In the genomic region with DNA sequence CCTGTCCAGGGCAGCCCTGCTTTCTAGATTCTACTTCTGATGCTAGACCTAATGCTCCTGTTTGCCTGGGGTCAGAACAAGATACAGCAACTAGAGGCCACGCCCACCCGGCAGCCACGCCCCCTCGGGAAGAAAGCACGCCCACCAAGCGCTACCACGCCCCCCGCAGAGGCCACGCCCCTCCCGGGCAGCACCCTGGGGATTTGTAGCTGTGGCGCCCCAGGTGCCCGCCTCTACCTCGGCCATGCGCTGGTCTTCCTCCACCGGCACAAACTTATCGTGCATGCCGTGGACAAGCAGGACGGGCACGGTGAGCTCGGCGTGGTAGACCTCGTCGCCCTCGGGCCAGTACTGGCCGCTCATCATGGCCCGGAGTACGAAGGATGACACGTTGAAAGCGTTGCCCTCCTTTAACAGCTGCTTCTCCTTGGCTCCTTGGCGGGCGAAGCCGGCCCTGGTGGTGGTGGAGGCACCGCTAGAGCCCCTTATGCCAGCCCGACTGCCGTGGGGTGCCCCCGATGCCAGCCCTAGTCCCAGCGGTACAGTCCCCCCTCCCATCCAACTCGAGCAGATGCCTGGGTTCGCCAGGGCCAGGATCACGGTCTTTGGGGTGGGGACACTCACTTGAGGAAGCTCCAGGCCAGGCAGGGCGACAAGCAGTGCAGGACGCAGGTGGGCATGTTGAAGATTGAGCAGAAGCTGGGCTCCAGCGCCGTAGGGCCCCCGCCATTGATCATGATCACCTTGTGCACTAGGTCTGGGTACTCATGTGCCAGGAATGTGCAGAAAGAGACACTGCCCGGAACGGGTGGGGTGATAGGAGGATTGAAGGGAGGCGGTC, we compare ENCODE assay signal across 9 cellular contexts. TPM values are rescaled to one million over a fixed set of nuclear protein-coding genes. Genes with fewer than 3 reads are reported as not detected.
A peak's percentile ranks its signal among the peaks of the same experiment; 100 is the strongest.
DNase-seq lines count a peak whose midpoint lies in the region; ATAC-seq, FAIRE-seq and TF ChIP-seq lines count a peak whose summit lies in the region.
"Had no signal": no experiment of that assay in that cellular context is flagged by ENCODE, and none has a peak within 500 bp of the region (broad histone marks: within the 10 kb centered on the region; RNA-seq: fewer than 3 reads in every experiment).

No MANE protein-coding gene starts in this region.

- peaks cover 3% of the 10 kb centered on the region for H3K36me3 Mint-ChIP-seq in activated naive CD8-positive, alpha-beta T cell treated with anti-CD3 and anti-CD28 coated beads, Interleukin-2, amount 10 ng/mL, durations not matched to agents 7 days and 5 days

- no peak overlapping the region for H3K27ac ChIP-seq in small intestine (ENCODE audit: low read depth in 1 of 2, low read length in 1 of 2)
- H3K27ac ChIP-seq: KMS-11 had no signal

- DNase-seq in GM12865 (ENCODE audit: low read depth) (peak; percentile 69), OCI-M1 (lab: John Stamatoyannopoulos, UW) (peak; percentile 72), small intestine (no peak)
- peak; percentile 67 for DNase-seq in activated naive CD8-positive, alpha-beta T cell treated with anti-CD3 and anti-CD28 coated beads, Interleukin-2, amount 10 ng/mL, durations not matched to agents 7 days and 5 days
- DNase-seq in stimulated activated CD4-positive, alpha-beta T cell treated with anti-CD3 and anti-CD28 coated beads, Interleukin-12 subunit alpha, Interleukin-12 subunit beta, amount 100 ng/mL, for 4 hours: peak; percentile 48

- no peak for FAIRE-seq in small intestine (lab: Jason Lieb, UNC)

- no peak overlapping the region for H3K4me3 ChIP-seq in GM12865 (ENCODE audit: low read depth, low read length)
- H3K4me3 ChIP-seq in small intestine (ENCODE audit: low read depth in 1 of 2, low read length in 2 of 2): no peak overlapping the region

- H3K36me3 ChIP-seq in small intestine (ENCODE audit: control insufficient read depth in 2 of 2, insufficient read depth in 2 of 2, low read length in 2 of 2): no peaks in the 10 kb centered on the region

- H3K27me3 Mint-ChIP-seq in activated naive CD8-positive, alpha-beta T cell treated with anti-CD3 and anti-CD28 coated beads, Interleukin-2, amount 10 ng/mL, durations not matched to agents 7 days and 5 days: no peaks in the 10 kb centered on the region

- ATAC-seq in activated naive CD8-positive, alpha-beta T cell treated with anti-CD3 and anti-CD28 coated beads, Interleukin-2, amount 10 ng/mL, durations not matched to agents 7 days and 5 days (ENCODE audit: low read depth): no peak
- ATAC-seq in GM18502 (IDR thresholded peaks at IDR 0.05; ENCODE audit: poor library complexity, unreplicated experiment): no peak
- ATAC-seq in GM19023 (IDR thresholded peaks at IDR 0.05; ENCODE audit: unreplicated experiment): no peak
- no peak for ATAC-seq in HG03520 (IDR thresholded peaks at IDR 0.05; ENCODE audit: unreplicated experiment)

- no peaks in the 10 kb centered on the region for H3K9me3 ChIP-seq in small intestine (ENCODE audit: control insufficient read depth, low read depth)

- no peak overlapping the region for H3K27ac Mint-ChIP-seq in activated naive CD8-positive, alpha-beta T cell treated with anti-CD3 and anti-CD28 coated beads, Interleukin-2, amount 10 ng/mL, durations not matched to agents 7 days and 5 days

- no peaks in the 10 kb centered on the region for H3K27me3 ChIP-seq in small intestine (ENCODE audit: control insufficient read depth in 2 of 2, insufficient read depth in 2 of 2, low read length in 2 of 2)

- TF ChIP-seq CTCF in GM12865 (IDR thresholded peaks at IDR 0.05; ENCODE audit: insufficient read depth, low read depth, low read length, missing control alignments): no peak

- WGBS in small intestine, 3 donors: 78 to 82% (median 82%) methylated on average over 41 to 48 of the region's 48 CpGs

- H3K4me1 ChIP-seq in small intestine (ENCODE audit: control insufficient read depth in 2 of 2, insufficient read depth in 1 of 2, low read depth in 1 of 2, low read length in 1 of 2): no peaks in the 10 kb centered on the region

- no peak overlapping the region for H3K4me3 Mint-ChIP-seq in activated naive CD8-positive, alpha-beta T cell treated with anti-CD3 and anti-CD28 coated beads, Interleukin-2, amount 10 ng/mL, durations not matched to agents 7 days and 5 days

- H3K9me3 Mint-ChIP-seq in activated naive CD8-positive, alpha-beta T cell treated with anti-CD3 and anti-CD28 coated beads, Interleukin-2, amount 10 ng/mL, durations not matched to agents 7 days and 5 days: no peaks in the 10 kb centered on the region

- H3K4me1 Mint-ChIP-seq in activated naive CD8-positive, alpha-beta T cell treated with anti-CD3 and anti-CD28 coated beads, Interleukin-2, amount 10 ng/mL, durations not matched to agents 7 days and 5 days: peaks cover 10% of the 10 kb centered on the region

- POLR2A ChIA-PET in activated naive CD8-positive, alpha-beta T cell treated with anti-CD3 and anti-CD28 coated beads, Interleukin-2, amount 10 ng/mL, durations not matched to agents 7 days and 5 days (lab: Charles Lee): interaction anchor here (1.2 kb wide), 1 partner anchor 9 kb away, joined by 4 read pairs; a partner anchor contains a TSS

RNA-seq across cellular contexts. Expression of a gene that starts 9.0 kb away (rescaled TPM):
- 10 to 100 TPM; 12.4 to 12.9 TPM for total RNA-seq in activated naive CD8-positive, alpha-beta T cell treated with anti-CD3 and anti-CD28 coated beads, Interleukin-2, amount 10 ng/mL, durations not matched to agents 7 days and 5 days
- polyA plus RNA-seq in small intestine: 1 to 10 TPM; 2.2 to 5.1 (median 3.5) TPM

RNA-seq across cellular contexts. Expression of a gene that starts 11.4 kb away (rescaled TPM):
- 10 to 100 TPM; 88.0 to 92.8 TPM for total RNA-seq in activated naive CD8-positive, alpha-beta T cell treated with anti-CD3 and anti-CD28 coated beads, Interleukin-2, amount 10 ng/mL, durations not matched to agents 7 days and 5 days
- polyA plus RNA-seq in small intestine: 100 to 1,000 TPM; 199 to 404 (median 356) TPM

RNA-seq across cellular contexts. Expression of a gene that starts 12.6 kb away (rescaled TPM):
- total RNA-seq in activated naive CD8-positive, alpha-beta T cell treated with anti-CD3 and anti-CD28 coated beads, Interleukin-2, amount 10 ng/mL, durations not matched to agents 7 days and 5 days: 1 to 10 TPM; 5.7 to 5.8 TPM
- under 1 TPM in 2 of 3 donors, not detected in 1; 0.15 to 0.22 TPM for polyA plus RNA-seq in small intestine

RNA-seq across cellular contexts. Expression of a gene that starts 15.1 kb away (rescaled TPM):
- 10 to 100 TPM; 44.1 to 46.7 TPM for total RNA-seq in activated naive CD8-positive, alpha-beta T cell treated with anti-CD3 and anti-CD28 coated beads, Interleukin-2, amount 10 ng/mL, durations not matched to agents 7 days and 5 days
- 10 to 100 TPM; 48.6 to 57.5 (median 49.2) TPM for polyA plus RNA-seq in small intestine

RNA-seq across cellular contexts. Expression of a gene that starts 27.0 kb away (rescaled TPM):
- 100 to 1,000 TPM; 104 to 112 TPM for total RNA-seq in activated naive CD8-positive, alpha-beta T cell treated with anti-CD3 and anti-CD28 coated beads, Interleukin-2, amount 10 ng/mL, durations not matched to agents 7 days and 5 days
- polyA plus RNA-seq in small intestine: 10 to 100 TPM; 75.3 to 82.7 (median 75.4) TPM
